1 cellular context compared by ENCODE assay signal in genomic region chr17:66021757-66022156, GRCh38.
TF ChIP-seq lines count a peak whose summit lies in the region.

No MANE protein-coding gene starts in this region.

TF ChIP-seq in WTC11, 78 proteins besides CTCF, POLR2A, EP300 and RAD21 (continued from another document):
- no peak for TF ChIP-seq PRDM15 (CRISPR knock-in tag; IDR thresholded peaks at IDR 0.05)
- no peak for TF ChIP-seq NFE2L1 (CRISPR knock-in tag; IDR thresholded peaks at IDR 0.05)
- no peak for TF ChIP-seq ZMAT4 (CRISPR knock-in tag; IDR thresholded peaks at IDR 0.05)
- no peak for TF ChIP-seq ATF1 (CRISPR knock-in tag; IDR thresholded peaks at IDR 0.05)
- TF ChIP-seq FOXP4 (CRISPR knock-in tag; IDR thresholded peaks at IDR 0.05) = no peak
- no peak for TF ChIP-seq NR3C1 (CRISPR knock-in tag; conservative IDR thresholded peaks at IDR 0.05; ENCODE audit: low read depth)
- no peak for TF ChIP-seq PREB (CRISPR knock-in tag; IDR thresholded peaks at IDR 0.05; ENCODE audit: borderline replicate concordance)
- TF ChIP-seq SOX15 (CRISPR knock-in tag; IDR thresholded peaks at IDR 0.05) = no peak
- no peak for TF ChIP-seq ATF2 (CRISPR knock-in tag; IDR thresholded peaks at IDR 0.05; ENCODE audit: borderline replicate concordance, low read depth)
- TF ChIP-seq CDX4 (CRISPR knock-in tag; IDR thresholded peaks at IDR 0.05; ENCODE audit: borderline replicate concordance) = no peak
- no peak for TF ChIP-seq HMGA2 (CRISPR knock-in tag; IDR thresholded peaks at IDR 0.05)
- no peak for TF ChIP-seq ARID4B (CRISPR knock-in tag; IDR thresholded peaks at IDR 0.05; ENCODE audit: borderline replicate concordance)
- TF ChIP-seq JUN (CRISPR knock-in tag; IDR thresholded peaks at IDR 0.05) = no peak
